ENCODE assay signal across 9 cellular contexts in the genomic region with DNA sequence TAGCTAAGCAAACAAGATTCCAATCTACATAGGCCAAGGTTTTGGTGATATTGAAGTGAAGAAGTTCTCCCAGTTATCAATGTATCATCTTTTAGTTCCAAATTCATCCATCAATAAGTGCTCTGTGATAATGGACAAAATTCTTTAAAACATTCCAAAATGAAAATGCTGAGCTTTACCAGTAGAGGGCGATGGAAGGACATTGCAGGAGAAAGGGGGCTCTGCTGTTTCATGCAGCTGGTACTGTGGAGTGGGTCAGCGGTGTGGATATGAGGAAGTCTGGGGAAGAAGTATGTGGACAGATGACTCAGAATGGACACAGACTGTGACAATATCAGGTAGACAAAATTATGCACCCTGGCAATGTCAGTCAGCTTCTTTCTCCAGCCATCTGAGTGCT. TPM values are rescaled to one million over a fixed set of nuclear protein-coding genes. Genes with fewer than 3 reads are reported as not detected.
A peak's percentile ranks its signal among the peaks of the same experiment; 100 is the strongest.
DNase-seq lines count a peak whose midpoint lies in the region; ATAC-seq and TF ChIP-seq lines count a peak whose summit lies in the region.
"Had no signal": no experiment of that assay in that cellular context is flagged by ENCODE, and none has a peak within 500 bp of the region (broad histone marks: within the 10 kb centered on the region; RNA-seq: fewer than 3 reads in every experiment).

No MANE protein-coding gene starts in this region.

- no peaks in the 10 kb centered on the region for H3K27me3 ChIP-seq in sigmoid colon

- H3K36me3 ChIP-seq in sigmoid colon, result no peaks in the 10 kb centered on the region

- TF ChIP-seq POLR2A in sigmoid colon (IDR thresholded peaks at IDR 0.05), result no peak

- no peaks in the 10 kb centered on the region for H3K36me3 Mint-ChIP-seq in activated naive CD4-positive, alpha-beta T cell treated with anti-CD3 and anti-CD28 coated beads, Interleukin-2, amount 10 ng/mL, durations not matched to agents 7 days and 5 days

- intact Hi-C loops in sigmoid colon (cut with DNase I), result no loop called here

- peak; percentile 63 for TF ChIP-seq CTCF in epithelial cell of esophagus (IDR thresholded peaks at IDR 0.05; ENCODE audit: insufficient read depth, low read depth, low read length, missing control alignments)
- peak in 3 of 4 experiments; percentile 19 to 39 (median 33) for TF ChIP-seq CTCF in sigmoid colon (IDR thresholded peaks at IDR 0.05)

- peak; percentile 3 for DNase-seq in NCI-H2227 (lab: John Stamatoyannopoulos, UW; ENCODE audit: unreplicated experiment)
- no peak for DNase-seq in NCI-H2227 treated with DMSO at 0.1 percent for 48 hours (lab: John Stamatoyannopoulos, UW)
- peak; percentile 0 for DNase-seq in NCI-H69 (lab: John Stamatoyannopoulos, UW)
- DNase-seq in epithelial cell of esophagus (ENCODE audit: low read depth), result peak; percentile 2
- DNase-seq in sigmoid colon, result no peak
- DNase-seq in activated naive CD4-positive, alpha-beta T cell treated with anti-CD3 and anti-CD28 coated beads, Interleukin-2, amount 10 ng/mL, durations not matched to agents 7 days and 5 days, result no peak
- DNase-seq in stimulated activated CD4-positive, alpha-beta T cell treated with anti-CD3 and anti-CD28 coated beads, Interleukin-4, amount 100 ng/mL, for 1 hour, result no peak

- H3K27me3 Mint-ChIP-seq in activated naive CD4-positive, alpha-beta T cell treated with anti-CD3 and anti-CD28 coated beads, Interleukin-2, amount 10 ng/mL, durations not matched to agents 7 days and 5 days, result no peaks in the 10 kb centered on the region

- no peak for ATAC-seq in HG03457 (IDR thresholded peaks at IDR 0.05; ENCODE audit: unreplicated experiment)

- no peak overlapping the region for H3K4me3 Mint-ChIP-seq in activated naive CD4-positive, alpha-beta T cell treated with anti-CD3 and anti-CD28 coated beads, Interleukin-2, amount 10 ng/mL, durations not matched to agents 7 days and 5 days

- CTCF ChIA-PET in activated naive CD4-positive, alpha-beta T cell treated with anti-CD3 and anti-CD28 coated beads, Interleukin-2, amount 10 ng/mL, durations not matched to agents 7 days and 5 days (lab: Charles Lee), result interaction anchor here (0.7 to 1.7 kb wide), 3 partner anchors 56 to 573 kb away, joined by 3 to 4 read pairs (median 4); no protein-coding TSS in a partner anchor

- TF ChIP-seq EP300 in sigmoid colon (IDR thresholded peaks at IDR 0.05), result no peak

- no peak overlapping the region for H3K27ac Mint-ChIP-seq in activated naive CD4-positive, alpha-beta T cell treated with anti-CD3 and anti-CD28 coated beads, Interleukin-2, amount 10 ng/mL, durations not matched to agents 7 days and 5 days

- H3K4me3 ChIP-seq in epithelial cell of esophagus (ENCODE audit: low read length), result no peak overlapping the region
- H3K4me3 ChIP-seq in sigmoid colon, result no peak overlapping the region

- no peak overlapping the region for H3K27ac ChIP-seq in sigmoid colon

- no peaks in the 10 kb centered on the region for H3K4me1 ChIP-seq in sigmoid colon

- H3K9me3 ChIP-seq in sigmoid colon, result no peaks in the 10 kb centered on the region

- 9 to 10% methylated on average over 2 of the region's 2 CpGs for WGBS in sigmoid colon, 2 donors

- H3K9me3 Mint-ChIP-seq in activated naive CD4-positive, alpha-beta T cell treated with anti-CD3 and anti-CD28 coated beads, Interleukin-2, amount 10 ng/mL, durations not matched to agents 7 days and 5 days, result no peaks in the 10 kb centered on the region

- no peaks in the 10 kb centered on the region for H3K4me1 Mint-ChIP-seq in activated naive CD4-positive, alpha-beta T cell treated with anti-CD3 and anti-CD28 coated beads, Interleukin-2, amount 10 ng/mL, durations not matched to agents 7 days and 5 days

RNA-seq across cellular contexts. Expression of a gene that starts 46.6 kb away (rescaled TPM):
- under 1 TPM; under 0.01 to 0.82 (median 0.27) TPM for total RNA-seq in sigmoid colon
- under 1 TPM in 2 of 3 donors, not detected in 1; 0.23 to 0.79 TPM for polyA plus RNA-seq in sigmoid colon
- total RNA-seq: RPMI7951 had no signal

Comparison
In these comparisons a context has a peak if more than half of its experiments do, and no peak if none do; other contexts are left out.
1. DNase-seq: peak in NCI-H2227 (single experiment), NCI-H69 (single experiment) and epithelial cell of esophagus (single experiment); none in NCI-H2227 treated with DMSO at 0.1 percent for 48 hours (single experiment), sigmoid colon (single experiment), activated naive CD4-positive, alpha-beta T cell treated with anti-CD3 and anti-CD28 coated beads, Interleukin-2, amount 10 ng/mL, durations not matched to agents 7 days and 5 days (single experiment) and stimulated activated CD4-positive, alpha-beta T cell treated with anti-CD3 and anti-CD28 coated beads, Interleukin-4, amount 100 ng/mL, for 1 hour (single experiment).